In genomic region chr6:105810105-105810921, GRCh38 we compare ENCODE assay signal across 1 cellular context.
TF ChIP-seq lines count a peak whose summit lies in the region.

No MANE protein-coding gene starts in this region.

TF ChIP-seq in HepG2, 621 proteins besides CTCF, POLR2A, EP300 and RAD21 (continued from another document):
- TF ChIP-seq ZNF318 (CRISPR knock-in tag; IDR thresholded peaks at IDR 0.05): no peak
- no peak for TF ChIP-seq AKNA (CRISPR knock-in tag; IDR thresholded peaks at IDR 0.05; ENCODE audit: borderline replicate concordance)
- no peak for TF ChIP-seq TEAD2 (CRISPR knock-in tag; IDR thresholded peaks at IDR 0.05)
- no peak for TF ChIP-seq ZNF740 (CRISPR knock-in tag; IDR thresholded peaks at IDR 0.05)
- no peak for TF ChIP-seq ZNF460 (CRISPR knock-in tag; IDR thresholded peaks at IDR 0.05; ENCODE audit: borderline replicate concordance)
- TF ChIP-seq ZNF547 (CRISPR knock-in tag; IDR thresholded peaks at IDR 0.05): no peak
TF ChIP-seq in HepG2: peak in this region for 0.
